Comparison of ENCODE assay signal across 31 cellular contexts in genomic region chr1:109897244-109897955, GRCh38. TPM values are rescaled to one million over a fixed set of nuclear protein-coding genes. Genes with fewer than 3 reads are reported as not detected.
DNase-seq lines count a peak whose midpoint lies in the region; ATAC-seq, FAIRE-seq and TF ChIP-seq lines count a peak whose summit lies in the region.
"Had no signal": no experiment of that assay in that cellular context is flagged by ENCODE, and none has a peak within 500 bp of the region (broad histone marks: within the 10 kb centered on the region; RNA-seq: fewer than 3 reads in every experiment).

No MANE protein-coding gene starts in this region.

- no TSS peak for BruUV-seq in K562 (replicated peaks; lab: Mats Ljungman, UMichigan)

- peaks cover 1% of the 10 kb centered on the region for H3K36me3 Mint-ChIP-seq in activated naive CD8-positive, alpha-beta T cell treated with anti-CD3 and anti-CD28 coated beads, Interleukin-2, amount 10 ng/mL, durations not matched to agents 7 days and 5 days
- no peaks in the 10 kb centered on the region for H3K36me3 Mint-ChIP-seq in activated naive CD8-positive, alpha-beta T cell treated with anti-CD3 and anti-CD28 coated beads for 36 hours
- H3K36me3 Mint-ChIP-seq in WTC11: no peaks in the 10 kb centered on the region
- H3K36me3 Mint-ChIP-seq: activated naive CD4-positive, alpha-beta T cell treated with anti-CD3 and anti-CD28 coated beads, Interleukin-2, amount 50 U/mL, for 24 hours; immature natural killer cell had no signal

- TF ChIP-seq RAD21 in K562 (CRISPR knock-in tag; conservative IDR thresholded peaks at IDR 0.05 in 1 of 2, IDR thresholded peaks at IDR 0.05 in 1 of 2): no peak

- no peak for DNase-seq in activated naive CD8-positive, alpha-beta T cell treated with anti-CD3 and anti-CD28 coated beads, Interleukin-2, amount 10 ng/mL, durations not matched to agents 7 days and 5 days
- DNase-seq in activated naive CD8-positive, alpha-beta T cell treated with anti-CD3 and anti-CD28 coated beads for 36 hours: no peak
- DNase-seq in MV-4-11 (lab: John Stamatoyannopoulos, UW): peak; percentile 92
- no peak for DNase-seq in K562 (ENCODE audit: extremely low read depth in 1 of 4, low spot score in 3 of 4)
- peak; percentile 36 for DNase-seq in osteoblast (ENCODE audit: insufficient read length, low spot score, missing footprints)
- no peak for DNase-seq in amygdala (lab: John Stamatoyannopoulos, UW)
- no peak for DNase-seq in WTC11 (ENCODE audit: low spot score)
- DNase-seq: activated CD4-positive, alpha-beta T cell treated with anti-CD3 and anti-CD28 coated beads for 48 hours; colonic mucosa; effector CD8-positive, alpha-beta T cell; hypothalamus; immature natural killer cell; KBM-7; MG63; midbrain; naive thymus-derived CD4-positive, alpha-beta T cell; NCI-H146; NCI-H446; NCI-H774; pancreas; spleen; transverse colon had no signal

- H3K4me2 ChIP-seq in K562 (ENCODE audit: insufficient read depth, low read length) (peak overlapping the region; percentile 91), osteoblast (ENCODE audit: insufficient read depth, low read length) (no peak overlapping the region)
- H3K4me2 ChIP-seq: A549 had no signal

- POLR2A ChIA-PET in activated naive CD8-positive, alpha-beta T cell treated with anti-CD3 and anti-CD28 coated beads, Interleukin-2, amount 10 ng/mL, durations not matched to agents 7 days and 5 days (lab: Charles Lee): interaction anchor here (0.9 to 1.3 kb wide), 3 partner anchors 9 to 14 kb away, joined by 3 to 4 read pairs (median 3); partner anchors contain the start of gene CSF1
- POLR2A ChIA-PET in K562 (lab: Yijun Ruan, JAX) (interaction anchor here (0.6 to 1.7 kb wide), 9 partner anchors 8 to 140 kb away, joined by 3 to 9 read pairs (median 3); no protein-coding TSS in a partner anchor), WTC11 (lab: Charles Lee) (interaction anchor here (1.5 kb wide), 1 partner anchor 87 kb away, joined by 4 read pairs; the partner anchor contains the start of gene AHCYL1)

- TF ChIP-seq CTCF in K562 (IDR thresholded peaks at IDR 0.05 in 2 of 3, conservative IDR thresholded peaks at IDR 0.05 in 1 of 3; ENCODE audit: insufficient read depth in 2 of 3, low read depth in 1 of 3, low read length in 3 of 3) (no peak), osteoblast (IDR thresholded peaks at IDR 0.05; ENCODE audit: extremely low read depth, low read depth, low read length) (no peak), WTC11 (IDR thresholded peaks at IDR 0.05) (no peak)

- in situ Hi-C loops in K562 (cut with MboI): no loop called here

- H3K4me1 ChIP-seq in K562 (replicated peaks in 1 of 2; ENCODE audit: control insufficient read depth in 2 of 2, insufficient read depth in 2 of 2, low read length in 2 of 2) (peaks cover 37 to 73% of the 10 kb centered on the region in 2 experiments), osteoblast (ENCODE audit: insufficient read depth, low read length) (peaks cover 16% of the 10 kb centered on the region)
- H3K4me1 ChIP-seq: colonic mucosa, pancreas had no signal

- 59% methylated on average over 7 of the region's 7 CpGs for WGBS in K562 (ENCODE audit: insufficient coverage, low coverage, missing lambda C conversion rate)

- no peak for TF ChIP-seq POLR2A in K562 (conservative IDR thresholded peaks at IDR 0.05)

- intact Hi-C loops in K562 (cut with micrococcal nuclease): no loop called here

- H3K27me3 Mint-ChIP-seq in activated naive CD8-positive, alpha-beta T cell treated with anti-CD3 and anti-CD28 coated beads, Interleukin-2, amount 10 ng/mL, durations not matched to agents 7 days and 5 days: no peaks in the 10 kb centered on the region
- no peaks in the 10 kb centered on the region for H3K27me3 Mint-ChIP-seq in activated naive CD8-positive, alpha-beta T cell treated with anti-CD3 and anti-CD28 coated beads for 36 hours
- peaks cover 5% of the 10 kb centered on the region; the same call in 1 of the 2 replicates for H3K27me3 Mint-ChIP-seq in WTC11 (ENCODE audit: low read depth)
- H3K27me3 Mint-ChIP-seq: activated naive CD4-positive, alpha-beta T cell treated with anti-CD3 and anti-CD28 coated beads, Interleukin-2, amount 50 U/mL, for 24 hours; activated T-helper 17 cell treated with anti-CD3 and anti-CD28 coated beads, Interleukin-2, amount 50 U/mL, for 72 hours; naive thymus-derived CD4-positive, alpha-beta T cell had no signal

- H3K27me3 ChIP-seq in K562 (ENCODE audit: control insufficient read depth in 2 of 2, insufficient read depth in 2 of 2, low read length in 2 of 2) (no peaks in the 10 kb centered on the region), osteoblast (ENCODE audit: insufficient read depth, low read length) (no peaks in the 10 kb centered on the region)
- H3K27me3 ChIP-seq: cardiac muscle cell, colonic mucosa, gastroesophageal sphincter, MG63, pancreas, spleen, transverse colon had no signal

- no peak for ATAC-seq in activated naive CD8-positive, alpha-beta T cell treated with anti-CD3 and anti-CD28 coated beads, Interleukin-2, amount 10 ng/mL, durations not matched to agents 7 days and 5 days (ENCODE audit: low read depth)
- no peak for ATAC-seq in K562
- ATAC-seq in HG03135 (IDR thresholded peaks at IDR 0.05; ENCODE audit: unreplicated experiment): no peak
- no peak for ATAC-seq in WTC11
- ATAC-seq: A549; activated T-helper 17 cell treated with anti-CD3 and anti-CD28 coated beads, Interleukin-2, amount 50 U/mL, for 72 hours; esophagus mucosa; gastroesophageal sphincter; naive thymus-derived CD4-positive, alpha-beta T cell; pancreas had no signal

- H3K27ac Mint-ChIP-seq in activated naive CD8-positive, alpha-beta T cell treated with anti-CD3 and anti-CD28 coated beads, Interleukin-2, amount 10 ng/mL, durations not matched to agents 7 days and 5 days: peak overlapping the region; percentile 31
- no peak overlapping the region for H3K27ac Mint-ChIP-seq in activated naive CD8-positive, alpha-beta T cell treated with anti-CD3 and anti-CD28 coated beads for 36 hours
- no peak overlapping the region for H3K27ac Mint-ChIP-seq in WTC11
- H3K27ac Mint-ChIP-seq: activated naive CD4-positive, alpha-beta T cell treated with anti-CD3 and anti-CD28 coated beads, Interleukin-2, amount 50 U/mL, for 24 hours; activated T-helper 17 cell treated with anti-CD3 and anti-CD28 coated beads, Interleukin-2, amount 50 U/mL, for 72 hours had no signal

- H3K36me3 ChIP-seq in K562 (ENCODE audit: control insufficient read depth, insufficient read depth, low read length) (no peaks in the 10 kb centered on the region), osteoblast (ENCODE audit: insufficient read depth, low read length) (no peaks in the 10 kb centered on the region)
- H3K36me3 ChIP-seq: cardiac muscle cell, colonic mucosa, gastroesophageal sphincter, MG63, pancreas, spleen, transverse colon had no signal

- H3K4me3 ChIP-seq in K562 (no peak overlapping the region), osteoblast (ENCODE audit: insufficient read depth, low read length) (no peak overlapping the region)
- H3K4me3 ChIP-seq: A549, cardiac muscle cell, colonic mucosa, gastroesophageal sphincter, MG63, pancreas, spleen, transverse colon had no signal

- no peak for FAIRE-seq in K562 (lab: Jason Lieb, UNC)
- FAIRE-seq: A549, H1, pancreas had no signal

- H3K9me3 Mint-ChIP-seq in activated naive CD8-positive, alpha-beta T cell treated with anti-CD3 and anti-CD28 coated beads, Interleukin-2, amount 10 ng/mL, durations not matched to agents 7 days and 5 days: no peaks in the 10 kb centered on the region
- no peaks in the 10 kb centered on the region for H3K9me3 Mint-ChIP-seq in activated naive CD8-positive, alpha-beta T cell treated with anti-CD3 and anti-CD28 coated beads for 36 hours
- H3K9me3 Mint-ChIP-seq in WTC11: no peaks in the 10 kb centered on the region
- H3K9me3 Mint-ChIP-seq: activated naive CD4-positive, alpha-beta T cell treated with anti-CD3 and anti-CD28 coated beads, Interleukin-2, amount 50 U/mL, for 24 hours; activated T-helper 17 cell treated with anti-CD3 and anti-CD28 coated beads, Interleukin-2, amount 50 U/mL, for 72 hours; immature natural killer cell; naive thymus-derived CD4-positive, alpha-beta T cell; T-helper 1 cell treated with Interleukin-12 subunit alpha and Interleukin-12 subunit beta and Interleukin-4 antibody, amounts not matched to agents 30 μg/mL and 1 μg/mL, for 36 hours had no signal

- TF ChIP-seq EP300 in K562 (IDR thresholded peaks at IDR 0.05; ENCODE audit: low read length): no peak

- no peak overlapping the region; a peak in 1 of 4 replicates for H3K9ac ChIP-seq in K562 (ENCODE audit: insufficient read depth in 1 of 2, low read depth in 2 of 2, low read length in 2 of 2)

- no peaks in the 10 kb centered on the region for H4K20me1 ChIP-seq in K562 (replicated peaks; ENCODE audit: control insufficient read depth, insufficient read depth, low read length)
- H4K20me1 ChIP-seq in osteoblast (ENCODE audit: insufficient read depth, low read length): no peaks in the 10 kb centered on the region

- CTCF ChIA-PET in K562 (lab: Yijun Ruan, JAX; ENCODE audit: low intra/inter-chr PET ratio): no interaction called here
- CTCF ChIA-PET in WTC11 (lab: Charles Lee): interaction anchor here (0.8 to 2.4 kb wide), 5 partner anchors 20 to 163 kb away, joined by 3 to 11 read pairs (median 3); partner anchors contain the start of gene AHCYL1

- H2AFZ ChIP-seq in K562 (ENCODE audit: low read depth, low read length): no peak overlapping the region
- H2AFZ ChIP-seq in osteoblast (ENCODE audit: low read length): no peak overlapping the region

- no peak overlapping the region for H3K4me3 Mint-ChIP-seq in activated naive CD8-positive, alpha-beta T cell treated with anti-CD3 and anti-CD28 coated beads, Interleukin-2, amount 10 ng/mL, durations not matched to agents 7 days and 5 days
- H3K4me3 Mint-ChIP-seq in activated naive CD8-positive, alpha-beta T cell treated with anti-CD3 and anti-CD28 coated beads for 36 hours: no peak overlapping the region
- no peak overlapping the region for H3K4me3 Mint-ChIP-seq in WTC11
- H3K4me3 Mint-ChIP-seq: activated naive CD4-positive, alpha-beta T cell treated with anti-CD3 and anti-CD28 coated beads, Interleukin-2, amount 50 U/mL, for 24 hours; activated T-helper 17 cell treated with anti-CD3 and anti-CD28 coated beads, Interleukin-2, amount 50 U/mL, for 72 hours; immature natural killer cell; naive thymus-derived CD4-positive, alpha-beta T cell; T-helper 1 cell treated with Interleukin-12 subunit alpha and Interleukin-12 subunit beta and Interleukin-4 antibody, amounts not matched to agents 30 μg/mL and 1 μg/mL, for 36 hours had no signal

- H3K27ac ChIP-seq in K562 (ENCODE audit: extremely low read depth, low read depth, low read length) (peak overlapping the region; percentile 91; the same call in 1 of the 3 replicates), osteoblast (ENCODE audit: low read depth, low read length) (no peak overlapping the region)
- H3K27ac ChIP-seq: cardiac muscle cell, colonic mucosa, pancreas, transverse colon had no signal

- H3K9me3 ChIP-seq in K562 (replicated peaks; ENCODE audit: control insufficient read depth, insufficient read depth, low read depth, low read length) (no peaks in the 10 kb centered on the region), osteoblast (ENCODE audit: low read depth, low read length) (no peaks in the 10 kb centered on the region)
- H3K9me3 ChIP-seq: A549, colonic mucosa, gastroesophageal sphincter, MG63, pancreas, spleen, transverse colon had no signal

- peaks cover 5% of the 10 kb centered on the region for H3K9me1 ChIP-seq in K562 (ENCODE audit: control insufficient read depth, insufficient read depth, low read length)

- peaks cover 14% of the 10 kb centered on the region for H3K4me1 Mint-ChIP-seq in activated naive CD8-positive, alpha-beta T cell treated with anti-CD3 and anti-CD28 coated beads, Interleukin-2, amount 10 ng/mL, durations not matched to agents 7 days and 5 days
- peaks cover 16% of the 10 kb centered on the region for H3K4me1 Mint-ChIP-seq in activated naive CD8-positive, alpha-beta T cell treated with anti-CD3 and anti-CD28 coated beads for 36 hours
- 0 out of 2 replicates have a peak, but pooled peaks cover 2% of the 10 kb centered on the region for H3K4me1 Mint-ChIP-seq in WTC11

- H3K79me2 ChIP-seq in K562 (ENCODE audit: control insufficient read depth, insufficient read depth, low read length): peaks cover 5% of the 10 kb centered on the region; the same call in 1 of the 3 replicates
- no peaks in the 10 kb centered on the region for H3K79me2 ChIP-seq in osteoblast (ENCODE audit: insufficient read depth, low read length)

RNA-seq across cellular contexts. Expression of gene CSF1, which starts 13.2 kb away (rescaled TPM):
- total RNA-seq in activated naive CD8-positive, alpha-beta T cell treated with anti-CD3 and anti-CD28 coated beads, Interleukin-2, amount 10 ng/mL, durations not matched to agents 7 days and 5 days: 10 to 100 TPM; 42.7 to 45.1 TPM
- 10 to 100 TPM; 21.2 to 24.9 TPM for total RNA-seq in activated naive CD8-positive, alpha-beta T cell treated with anti-CD3 and anti-CD28 coated beads for 36 hours
- total RNA-seq in K562 (2011; cell fraction: chromatin; rRNA removed; ENCODE audit: low replicate concordance): 11.8 and 30.8 TPM in 2 replicates
- total RNA-seq in K562 (2011; cell fraction: nucleolus; rRNA removed): 17.2 and 24.8 TPM in 2 replicates
- 16.3 and 18.2 TPM in 2 replicates for total RNA-seq in K562 (2011; cell fraction: nucleoplasm; rRNA removed)
- 2.8 and 5.9 TPM in 2 replicates for total RNA-seq in K562 (2014; rRNA removed)
- total RNA-seq in K562 (2014; rRNA removed; fragmentation: Illumina TruSeq; extraction: Trizol): 1.6 TPM in 2 replicates
- 2.4 and 3.4 TPM in 2 replicates for total RNA-seq in K562 (2015; rRNA removed; fragmentation: Illumina TruSeq; extraction: Trizol)
- total RNA-seq in K562 (2021): 6.7 and 6.8 TPM in 2 replicates
- 6.9 and 11.8 TPM in 2 replicates for polyA plus RNA-seq in K562 (2011; rRNA removed)
- 4.6 and 12.6 TPM in 2 replicates for polyA plus RNA-seq in K562 (2011; cell fraction: cytosol; rRNA removed)
- 12.5 and 39.9 TPM in 2 replicates for polyA plus RNA-seq in K562 (2011; cell fraction: nucleus; rRNA removed)
- 4.7 and 8.6 TPM in 2 replicates for polyA plus RNA-seq in K562 (2012)
- polyA plus RNA-seq in K562 (2014; fragmentation: Illumina TruSeq; extraction: Trizol): 3.8 and 4.8 TPM in 2 replicates
- polyA plus RNA-seq in K562 (2014; fragmentation: Nextera tagmentation; extraction: Ambion mirVana): under 1 TPM; 0.18 to 0.23 TPM
- 2.7 and 4.3 TPM in 2 replicates for polyA plus RNA-seq in K562 (2014; rRNA removed)
- 3.9 and 8.8 TPM in 2 replicates for polyA minus RNA-seq in K562 (2011; rRNA and poly(A)+ RNA removed)
- 8.5 and 11.6 TPM in 2 replicates for polyA minus RNA-seq in K562 (2011; cell fraction: cytosol; rRNA and poly(A)+ RNA removed)
- polyA minus RNA-seq in K562 (2011; cell fraction: nucleus; rRNA and poly(A)+ RNA removed): 5.1 and 13.7 TPM in 2 replicates
- 38.0 and 53.9 TPM in 2 replicates for total RNA-seq in osteoblast
- 2.5 to 3.3 TPM (median 3.0 TPM) in 3 replicates for total RNA-seq in WTC11 (2021)

Comparison
In these comparisons a context has a peak if more than half of its experiments do, and no peak if none do; other contexts are left out.
1. DNase-seq: peak in MV-4-11 (single experiment) and osteoblast (single experiment); none in activated naive CD8-positive, alpha-beta T cell treated with anti-CD3 and anti-CD28 coated beads, Interleukin-2, amount 10 ng/mL, durations not matched to agents 7 days and 5 days (single experiment), activated naive CD8-positive, alpha-beta T cell treated with anti-CD3 and anti-CD28 coated beads for 36 hours (single experiment), K562 (0 of 4), amygdala (0 of 56) and WTC11 (single experiment).